1 cellular context compared by ENCODE assay signal in the genomic region with DNA sequence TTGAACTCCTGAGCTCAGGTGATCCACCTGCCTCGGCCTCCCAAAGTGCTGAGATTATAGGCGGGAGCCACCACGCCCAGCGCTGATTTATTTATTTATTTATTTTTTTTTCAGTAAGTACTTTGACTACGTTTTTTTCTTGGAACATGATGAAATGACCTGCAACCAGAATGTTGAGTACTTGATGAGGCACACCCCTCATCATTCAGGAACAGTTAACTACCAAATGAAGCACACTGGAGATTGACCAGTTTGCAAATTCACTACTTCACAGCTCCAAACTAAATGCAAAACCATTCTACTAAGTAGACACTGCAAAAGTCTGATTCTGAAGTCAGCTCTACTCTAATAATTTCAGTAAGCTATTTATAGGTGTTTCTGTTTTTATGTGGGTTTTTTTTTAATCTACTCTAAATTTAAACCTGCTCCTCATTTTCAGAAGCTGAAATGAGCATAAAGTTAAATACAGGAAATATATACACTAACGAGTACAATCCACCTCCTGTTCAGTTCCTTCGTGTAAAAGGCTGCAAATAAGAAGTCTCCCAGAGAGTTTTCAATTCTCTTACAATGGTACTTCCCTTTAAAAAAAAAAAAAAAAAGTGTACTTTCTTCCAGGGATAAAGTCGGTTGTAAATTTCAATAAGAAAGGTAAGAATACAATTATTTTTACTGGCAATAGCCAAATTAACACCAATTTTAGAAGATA.
TF ChIP-seq lines count a peak whose summit lies in the region.

No MANE protein-coding gene starts in this region.

TF ChIP-seq in HEK293, 187 proteins besides CTCF, POLR2A, EP300 and RAD21 (continued from another document):
- TF ChIP-seq ZNF621 (tag by site-specific recombination; IDR thresholded peaks at IDR 0.05) (no peak), ZBTB8A (tag by site-specific recombination; IDR thresholded peaks at IDR 0.05) (no peak), ZNF473 (tag by site-specific recombination; IDR thresholded peaks at IDR 0.05) (no peak), ZFP69B (tag by site-specific recombination; IDR thresholded peaks at IDR 0.05) (no peak), ZNF138 (tag by site-specific recombination; IDR thresholded peaks at IDR 0.05; ENCODE audit: borderline replicate concordance) (no peak), ZNF776 (tag by site-specific recombination; IDR thresholded peaks at IDR 0.05; ENCODE audit: borderline replicate concordance) (no peak), ZNF561 (tag by site-specific recombination; IDR thresholded peaks at IDR 0.05; ENCODE audit: borderline replicate concordance) (no peak), MYNN (tag by site-specific recombination; IDR thresholded peaks at IDR 0.05; ENCODE audit: borderline replicate concordance) (no peak), ZNF140 (tag by site-specific recombination; IDR thresholded peaks at IDR 0.05) (no peak), ZSCAN4 (tag by site-specific recombination; IDR thresholded peaks at IDR 0.05) (no peak), BCL11B (tag by site-specific recombination; IDR thresholded peaks at IDR 0.05; ENCODE audit: low read depth) (no peak), TCF7L2 (IDR thresholded peaks at IDR 0.05; ENCODE audit: borderline replicate concordance, low read depth, low read length) (no peak), ZBTB17 (tag by site-specific recombination; IDR thresholded peaks at IDR 0.05) (peak; percentile 69)
- TF ChIP-seq, protein P1, sequence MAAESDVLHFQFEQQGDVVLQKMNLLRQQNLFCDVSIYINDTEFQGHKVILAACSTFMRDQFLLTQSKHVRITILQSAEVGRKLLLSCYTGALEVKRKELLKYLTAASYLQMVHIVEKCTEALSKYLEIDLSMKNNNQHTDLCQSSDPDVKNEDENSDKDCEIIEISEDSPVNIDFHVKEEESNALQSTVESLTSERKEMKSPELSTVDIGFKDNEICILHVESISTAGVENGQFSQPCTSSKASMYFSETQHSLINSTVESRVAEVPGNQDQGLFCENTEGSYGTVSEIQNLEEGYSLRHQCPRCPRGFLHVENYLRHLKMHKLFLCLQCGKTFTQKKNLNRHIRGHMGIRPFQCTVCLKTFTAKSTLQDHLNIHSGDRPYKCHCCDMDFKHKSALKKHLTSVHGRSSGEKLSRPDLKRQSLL (tag by site-specific recombination; IDR thresholded peaks at IDR 0.05) = no peak
- TF ChIP-seq, protein P2, sequence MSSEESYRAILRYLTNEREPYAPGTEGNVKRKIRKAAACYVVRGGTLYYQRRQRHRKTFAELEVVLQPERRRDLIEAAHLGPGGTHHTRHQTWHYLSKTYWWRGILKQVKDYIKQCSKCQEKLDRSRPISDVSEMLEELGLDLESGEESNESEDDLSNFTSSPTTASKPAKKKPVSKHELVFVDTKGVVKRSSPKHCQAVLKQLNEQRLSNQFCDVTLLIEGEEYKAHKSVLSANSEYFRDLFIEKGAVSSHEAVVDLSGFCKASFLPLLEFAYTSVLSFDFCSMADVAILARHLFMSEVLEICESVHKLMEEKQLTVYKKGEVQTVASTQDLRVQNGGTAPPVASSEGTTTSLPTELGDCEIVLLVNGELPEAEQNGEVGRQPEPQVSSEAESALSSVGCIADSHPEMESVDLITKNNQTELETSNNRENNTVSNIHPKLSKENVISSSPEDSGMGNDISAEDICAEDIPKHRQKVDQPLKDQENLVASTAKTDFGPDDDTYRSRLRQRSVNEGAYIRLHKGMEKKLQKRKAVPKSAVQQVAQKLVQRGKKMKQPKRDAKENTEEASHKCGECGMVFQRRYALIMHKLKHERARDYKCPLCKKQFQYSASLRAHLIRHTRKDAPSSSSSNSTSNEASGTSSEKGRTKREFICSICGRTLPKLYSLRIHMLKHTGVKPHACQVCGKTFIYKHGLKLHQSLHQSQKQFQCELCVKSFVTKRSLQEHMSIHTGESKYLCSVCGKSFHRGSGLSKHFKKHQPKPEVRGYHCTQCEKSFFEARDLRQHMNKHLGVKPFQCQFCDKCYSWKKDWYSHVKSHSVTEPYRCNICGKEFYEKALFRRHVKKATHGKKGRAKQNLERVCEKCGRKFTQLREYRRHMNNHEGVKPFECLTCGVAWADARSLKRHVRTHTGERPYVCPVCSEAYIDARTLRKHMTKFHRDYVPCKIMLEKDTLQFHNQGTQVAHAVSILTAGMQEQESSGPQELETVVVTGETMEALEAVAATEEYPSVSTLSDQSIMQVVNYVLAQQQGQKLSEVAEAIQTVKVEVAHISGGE (tag by site-specific recombination; conservative IDR thresholded peaks at IDR 0.05; ENCODE audit: low read depth) = no peak
- TF ChIP-seq, protein P3, sequence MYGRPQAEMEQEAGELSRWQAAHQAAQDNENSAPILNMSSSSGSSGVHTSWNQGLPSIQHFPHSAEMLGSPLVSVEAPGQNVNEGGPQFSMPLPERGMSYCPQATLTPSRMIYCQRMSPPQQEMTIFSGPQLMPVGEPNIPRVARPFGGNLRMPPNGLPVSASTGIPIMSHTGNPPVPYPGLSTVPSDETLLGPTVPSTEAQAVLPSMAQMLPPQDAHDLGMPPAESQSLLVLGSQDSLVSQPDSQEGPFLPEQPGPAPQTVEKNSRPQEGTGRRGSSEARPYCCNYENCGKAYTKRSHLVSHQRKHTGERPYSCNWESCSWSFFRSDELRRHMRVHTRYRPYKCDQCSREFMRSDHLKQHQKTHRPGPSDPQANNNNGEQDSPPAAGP (tag by site-specific recombination; IDR thresholded peaks at IDR 0.05) = no peak
